ENCODE assay signal across 12 cellular contexts in the genomic region with DNA sequence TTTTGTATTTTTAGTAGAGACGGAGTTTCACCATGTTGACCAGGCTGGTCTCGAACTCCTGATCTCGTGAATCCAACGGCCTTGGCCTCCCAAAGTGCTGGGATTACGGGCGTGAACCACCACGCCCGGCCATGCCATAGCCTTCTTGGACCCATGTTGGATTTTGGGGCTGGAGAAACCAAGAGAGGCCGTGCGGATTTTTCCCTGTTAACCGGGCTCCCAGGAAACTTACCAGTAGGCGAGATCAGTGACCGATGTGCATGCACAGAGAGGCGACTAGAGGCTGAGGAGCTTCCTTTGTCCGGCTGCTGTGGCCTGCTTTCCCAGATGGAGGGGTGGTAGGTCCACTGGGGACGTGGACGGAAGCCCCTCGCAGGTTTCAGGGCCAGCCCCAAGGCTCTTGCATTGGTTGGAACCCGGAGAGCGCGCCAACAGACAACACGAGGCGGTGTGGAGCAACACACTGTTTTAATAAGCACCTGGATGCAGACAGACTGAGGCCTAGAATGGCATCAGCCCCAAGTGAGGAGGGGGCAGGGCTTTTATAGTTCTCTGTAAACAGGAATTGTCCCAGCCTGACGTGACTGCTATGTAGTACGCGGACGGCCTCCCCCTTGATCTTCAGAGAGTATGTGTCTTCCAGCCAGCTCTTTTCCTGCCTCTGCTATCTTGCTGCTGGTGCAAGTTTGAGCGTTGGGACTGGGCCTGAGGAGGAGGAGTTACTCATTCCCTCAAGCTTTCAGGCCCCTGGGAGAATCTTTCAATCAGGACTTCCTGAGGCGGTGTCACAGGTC. TPM values are rescaled to one million over a fixed set of nuclear protein-coding genes. Genes with fewer than 3 reads are reported as not detected.
DNase-seq lines count a peak whose midpoint lies in the region; ATAC-seq and TF ChIP-seq lines count a peak whose summit lies in the region.
"Had no signal": no experiment of that assay in that cellular context is flagged by ENCODE, and none has a peak within 500 bp of the region (broad histone marks: within the 10 kb centered on the region; RNA-seq: fewer than 3 reads in every experiment).

A gene (minus strand): TSS at position 517 of the 794 bp plus-strand sequence. CDS start 6,624 bp downstream, outside the sequence.

- no peak within 1 kb of the TSS for H3K4me3 ChIP-seq in NB4 (ENCODE audit: low read depth, low read length)
- H3K4me3 ChIP-seq: left lung had no signal

- intact Hi-C loops in activated CD4-positive, alpha-beta T cell treated with anti-CD3 and anti-CD28 coated beads, Interleukin-2, amount 10 ng/mL, durations not matched to agents 24 days and 14 days (cut with micrococcal nuclease), result no loop called here

- H3K27me3 Mint-ChIP-seq in activated CD4-positive, alpha-beta T cell treated with anti-CD3 and anti-CD28 coated beads, Interleukin-2, amount 10 ng/mL, durations not matched to agents 24 days and 14 days, result no peaks in the 10 kb centered on the region
- H3K27me3 Mint-ChIP-seq in chondrocyte (ENCODE audit: low read depth), result no peaks in the 10 kb centered on the region

- peak; percentile 71 for DNase-seq in activated CD4-positive, alpha-beta T cell treated with anti-CD3 and anti-CD28 coated beads, Interleukin-2, amount 10 ng/mL, durations not matched to agents 24 days and 14 days
- DNase-seq in activated CD4-positive, alpha-beta T cell treated with anti-CD3 and anti-CD28 coated beads for 48 hours, result no peak
- DNase-seq in NB4 (ENCODE audit: low read depth), result peak; percentile 68
- DNase-seq in chondrocyte (ENCODE audit: low spot score), result peak; percentile 64
- no peak for DNase-seq in omental fat pad (ENCODE audit: low spot score)
- DNase-seq in NCI-H2029 treated with DMSO at 0.1 percent for 48 hours (lab: John Stamatoyannopoulos, UW), result no peak
- DNase-seq in Kasumi-1 (lab: John Stamatoyannopoulos, UW), result no peak
- no peak for DNase-seq in activated CD4-positive, CD25-positive, alpha-beta regulatory T cell treated with anti-CD3 and anti-CD28 coated beads, Interleukin-2, amount 50 U/mL, for 72 hours
- DNase-seq: brain microvascular endothelial cell, NCI-H1436 treated with DMSO at 0.1 percent for 48 hours, retina had no signal

- no peaks in the 10 kb centered on the region for H3K9me3 Mint-ChIP-seq in activated CD4-positive, alpha-beta T cell treated with anti-CD3 and anti-CD28 coated beads, Interleukin-2, amount 10 ng/mL, durations not matched to agents 24 days and 14 days
- no peaks in the 10 kb centered on the region for H3K9me3 Mint-ChIP-seq in chondrocyte (ENCODE audit: low read depth)

- peak within 1 kb of the TSS; percentile 87 for H3K27ac Mint-ChIP-seq in activated CD4-positive, alpha-beta T cell treated with anti-CD3 and anti-CD28 coated beads, Interleukin-2, amount 10 ng/mL, durations not matched to agents 24 days and 14 days
- no peak within 1 kb of the TSS for H3K27ac Mint-ChIP-seq in chondrocyte (ENCODE audit: unreplicated experiment)

- TF ChIP-seq POLR2A in NB4 (IDR thresholded peaks at IDR 0.05; ENCODE audit: extremely low read depth, insufficient read length), result no peak

- H3K36me3 Mint-ChIP-seq in activated CD4-positive, alpha-beta T cell treated with anti-CD3 and anti-CD28 coated beads, Interleukin-2, amount 10 ng/mL, durations not matched to agents 24 days and 14 days (ENCODE audit: low read depth), result no peaks in the 10 kb centered on the region
- no peaks in the 10 kb centered on the region for H3K36me3 Mint-ChIP-seq in chondrocyte (ENCODE audit: low read depth)

- ATAC-seq in omental fat pad (ENCODE audit: low FRiP score), result peak; percentile 25
- ATAC-seq: left lung had no signal

- no peak for TF ChIP-seq CTCF in NB4 (IDR thresholded peaks at IDR 0.05; ENCODE audit: low read depth, low read length)
- TF ChIP-seq CTCF in chondrocyte (IDR thresholded peaks at IDR 0.05), result no peak
- no peak for TF ChIP-seq CTCF in omental fat pad (IDR thresholded peaks at IDR 0.05)

- peaks cover 22% of the 10 kb centered on the region for H3K4me1 Mint-ChIP-seq in activated CD4-positive, alpha-beta T cell treated with anti-CD3 and anti-CD28 coated beads, Interleukin-2, amount 10 ng/mL, durations not matched to agents 24 days and 14 days
- peaks cover 11% of the 10 kb centered on the region for H3K4me1 Mint-ChIP-seq in chondrocyte (ENCODE audit: low read depth)

- peak within 1 kb of the TSS; percentile 75 for H3K4me3 Mint-ChIP-seq in activated CD4-positive, alpha-beta T cell treated with anti-CD3 and anti-CD28 coated beads, Interleukin-2, amount 10 ng/mL, durations not matched to agents 24 days and 14 days
- no peak within 1 kb of the TSS for H3K4me3 Mint-ChIP-seq in chondrocyte (ENCODE audit: unreplicated experiment)

RNA-seq across cellular contexts. Expression of the gene that starts here (rescaled TPM):
- total RNA-seq in activated CD4-positive, alpha-beta T cell treated with anti-CD3 and anti-CD28 coated beads, Interleukin-2, amount 10 ng/mL, durations not matched to agents 24 days and 14 days, result 0.44 and 0.47 TPM in 2 replicates
- total RNA-seq in chondrocyte (not detected in 3 replicates), omental fat pad (not detected)
- total RNA-seq: left lung had no signal

Comparison
In these comparisons a context has a peak if more than half of its experiments do, and no peak if none do; other contexts are left out.
1. Peak in DNase-seq in activated CD4-positive, alpha-beta T cell treated with anti-CD3 and anti-CD28 coated beads, Interleukin-2, amount 10 ng/mL, durations not matched to agents 24 days and 14 days; RNA of the gene not detected or under 1 TPM.
2. Peak in DNase-seq in chondrocyte; RNA of the gene not detected or under 1 TPM.
3. Peak in ATAC-seq in omental fat pad; RNA of the gene not detected or under 1 TPM.